Comparison of ENCODE assay signal across 9 cellular contexts in genomic region chr22:30327864-30328345, GRCh38. TPM values are rescaled to one million over a fixed set of nuclear protein-coding genes. Genes with fewer than 3 reads are reported as not detected.
DNase-seq lines count a peak whose midpoint lies in the region; ATAC-seq and TF ChIP-seq lines count a peak whose summit lies in the region.
"Had no signal": no experiment of that assay in that cellular context is flagged by ENCODE, and none has a peak within 500 bp of the region (broad histone marks: within the 10 kb centered on the region; RNA-seq: fewer than 3 reads in every experiment).

No MANE protein-coding gene starts in this region.

- H3K4me3 ChIP-seq in DND-41 (ENCODE audit: low read depth in 1 of 2, low read length in 2 of 2) (peak overlapping the region in 1 of 2 experiments; percentile 74; a peak in 1 of 4 replicates), Karpas-422 (ENCODE audit: low read length) (peak overlapping the region; percentile 81)
- peak overlapping the region; percentile 69 for H3K4me3 ChIP-seq in naive thymus-derived CD4-positive, alpha-beta T cell (ENCODE audit: low read length)

- CTCF ChIA-PET in naive thymus-derived CD4-positive, alpha-beta T cell (lab: Charles Lee): interaction anchor here (1.1 to 8.1 kb wide), 3 partner anchors 14 to 59 kb away, joined by 3 to 78 read pairs (median 4); partner anchors contain the start of genes CASTOR1 and RNF215

- H3K4me1 ChIP-seq in DND-41 (ENCODE audit: insufficient read depth, low read length) (peaks cover 44% of the 10 kb centered on the region), Karpas-422 (ENCODE audit: low read length) (peaks cover 30% of the 10 kb centered on the region)
- peaks cover 32 to 38% of the 10 kb centered on the region in 2 donors for H3K4me1 ChIP-seq in naive thymus-derived CD4-positive, alpha-beta T cell (ENCODE audit: control insufficient read depth in 2 of 2, insufficient read depth in 2 of 2, low read length in 2 of 2)

- TF ChIP-seq CTCF in DND-41 (IDR thresholded peaks at IDR 0.05; ENCODE audit: borderline replicate concordance, extremely low read depth, low read length, poor library complexity, severe bottlenecking) (no peak), CD14-positive monocyte (IDR thresholded peaks at IDR 0.05) (no peak)

- H2AFZ ChIP-seq in DND-41 (ENCODE audit: low read depth, low read length) (no peak overlapping the region), Karpas-422 (ENCODE audit: low read length) (no peak overlapping the region)

- H3K9ac ChIP-seq in DND-41 (ENCODE audit: low read depth, low read length) (peak overlapping the region; percentile 59), Karpas-422 (ENCODE audit: low read length) (peak overlapping the region; percentile 77)

- no peaks in the 10 kb centered on the region for H3K9me3 Mint-ChIP-seq in central memory CD8-positive, alpha-beta T cell
- H3K9me3 Mint-ChIP-seq in naive thymus-derived CD4-positive, alpha-beta T cell: no peaks in the 10 kb centered on the region
- H3K9me3 Mint-ChIP-seq in CD14-positive monocyte: no peaks in the 10 kb centered on the region

- H3K9me2 ChIP-seq in Karpas-422 (replicated peaks; ENCODE audit: insufficient read depth, low read length): no peaks in the 10 kb centered on the region

- H3K36me3 Mint-ChIP-seq in central memory CD8-positive, alpha-beta T cell (ENCODE audit: insufficient read depth): peaks cover 12% of the 10 kb centered on the region
- peaks cover 3 to 35% (median 19%) of the 10 kb centered on the region in 5 donors for H3K36me3 Mint-ChIP-seq in naive thymus-derived CD4-positive, alpha-beta T cell
- peaks cover 29 to 41% of the 10 kb centered on the region in 2 donors for H3K36me3 Mint-ChIP-seq in CD14-positive monocyte

- peak overlapping the region; percentile 90 for H3K27ac Mint-ChIP-seq in central memory CD8-positive, alpha-beta T cell (ENCODE audit: low read depth)
- H3K27ac Mint-ChIP-seq in naive thymus-derived CD4-positive, alpha-beta T cell: peak overlapping the region in 8 of 9 donors; percentile 76 to 92 (median 88)
- H3K27ac Mint-ChIP-seq in CD14-positive monocyte: peak overlapping the region in 3 of 7 donors; percentile 73 to 79 (median 74)

- peak overlapping the region; percentile 92 for H3K4me3 Mint-ChIP-seq in central memory CD8-positive, alpha-beta T cell
- H3K4me3 Mint-ChIP-seq in naive thymus-derived CD4-positive, alpha-beta T cell: peak overlapping the region in 7 of 10 donors; percentile 76 to 96 (median 87)
- H3K4me3 Mint-ChIP-seq in CD14-positive monocyte: no peak overlapping the region

- intact Hi-C loops in naive thymus-derived CD4-positive, alpha-beta T cell (cut with micrococcal nuclease): loop anchor here (1.0 to 2.0 kb wide), 8 partner anchors 9 to 62 kb away; partner anchors contain the start of genes OSM (in 2 of the 2), SF3A1 (in 2 of the 2), CASTOR1 (in 1 of the 2) and RNF215 (in 1 of the 2)
- intact Hi-C loops in CD14-positive monocyte (cut with micrococcal nuclease): loop anchor here (5.0 kb wide), 2 partner anchors 36 to 41 kb away; partner anchors contain the start of gene CASTOR1 (in 1 of the 2)

- ATAC-seq in DND-41 (ENCODE audit: insufficient read depth, low read depth): no peak
- ATAC-seq in central memory CD8-positive, alpha-beta T cell (replicated peaks; ENCODE audit: extremely low read depth, poor library complexity, severe bottlenecking): no peak
- ATAC-seq in naive thymus-derived CD4-positive, alpha-beta T cell: no peak
- no peak for ATAC-seq in HG03135 (IDR thresholded peaks at IDR 0.05; ENCODE audit: unreplicated experiment)

- H3K79me2 ChIP-seq in DND-41 (ENCODE audit: insufficient read depth, low read length) (peaks cover 38% of the 10 kb centered on the region), Karpas-422 (ENCODE audit: low read length) (peaks cover 25% of the 10 kb centered on the region)

- H3K27me3 ChIP-seq in DND-41 (ENCODE audit: insufficient read depth, low read length, poor library complexity): no peaks in the 10 kb centered on the region
- no peaks in the 10 kb centered on the region for H3K27me3 ChIP-seq in Karpas-422 (ENCODE audit: low read length)
- H3K27me3 ChIP-seq in naive thymus-derived CD4-positive, alpha-beta T cell (ENCODE audit: control insufficient read depth in 2 of 2, insufficient read depth in 2 of 2, low read length in 2 of 2): no peaks in the 10 kb centered on the region

- H4K20me1 ChIP-seq in DND-41 (ENCODE audit: insufficient read depth, low read length) (peaks cover 22% of the 10 kb centered on the region), Karpas-422 (ENCODE audit: insufficient read depth, low read depth, low read length) (peaks cover 4% of the 10 kb centered on the region; the same call in 1 of the 2 replicates)

- H3K4me2 ChIP-seq in DND-41 (ENCODE audit: insufficient read depth, low read length) (peak overlapping the region; percentile 92; the same call in 1 of the 2 replicates), Karpas-422 (ENCODE audit: low read depth, low read length, poor library complexity, severe bottlenecking) (peak overlapping the region; percentile 93)

- H3K4me1 Mint-ChIP-seq in central memory CD8-positive, alpha-beta T cell: peaks cover 43% of the 10 kb centered on the region
- peaks cover 33 to 51% (median 44%) of the 10 kb centered on the region in 7 donors for H3K4me1 Mint-ChIP-seq in naive thymus-derived CD4-positive, alpha-beta T cell
- peaks cover 41% of the 10 kb centered on the region for H3K4me1 Mint-ChIP-seq in CD14-positive monocyte

- no peaks in the 10 kb centered on the region for H3K9me3 ChIP-seq in DND-41 (ENCODE audit: insufficient read depth, low read length, severe bottlenecking)
- no peaks in the 10 kb centered on the region for H3K9me3 ChIP-seq in Karpas-422 (ENCODE audit: low read length)
- H3K9me3 ChIP-seq in naive thymus-derived CD4-positive, alpha-beta T cell (ENCODE audit: control insufficient read depth in 2 of 3, low read length in 3 of 3): no peaks in the 10 kb centered on the region

- no peaks in the 10 kb centered on the region for H3K27me3 Mint-ChIP-seq in central memory CD8-positive, alpha-beta T cell
- H3K27me3 Mint-ChIP-seq in naive thymus-derived CD4-positive, alpha-beta T cell: no peaks in the 10 kb centered on the region
- no peaks in the 10 kb centered on the region for H3K27me3 Mint-ChIP-seq in CD14-positive monocyte (ENCODE audit: low read depth in 3 of 3)

- peaks cover 42% of the 10 kb centered on the region for H3K36me3 ChIP-seq in DND-41 (ENCODE audit: insufficient read depth, low read length)
- H3K36me3 ChIP-seq in Karpas-422 (ENCODE audit: insufficient read depth, low read length): peaks cover 10% of the 10 kb centered on the region
- H3K36me3 ChIP-seq in naive thymus-derived CD4-positive, alpha-beta T cell (ENCODE audit: control insufficient read depth in 2 of 3, insufficient read depth in 3 of 3, low read length in 3 of 3): peaks cover 0 to 30% (median 0%) of the 10 kb centered on the region in 3 experiments

- POLR2A ChIA-PET in naive thymus-derived CD4-positive, alpha-beta T cell (lab: Charles Lee): interaction anchor here (0.7 to 48.9 kb wide), 6 partner anchors 9 to 99 kb away, joined by 3 to 1265 read pairs (median 3); partner anchors contain the start of genes CASTOR1, CCDC157 and SF3A1

- no peak overlapping the region for H3K27ac ChIP-seq in DND-41 (ENCODE audit: low read length)
- H3K27ac ChIP-seq in Karpas-422 (ENCODE audit: low read length): peak overlapping the region; percentile 62
- peak overlapping the region; percentile 78 for H3K27ac ChIP-seq in naive thymus-derived CD4-positive, alpha-beta T cell (ENCODE audit: low read depth, low read length)

- DNase-seq in DND-41: no peak
- DNase-seq in Karpas-422: no peak
- no peak for DNase-seq in central memory CD8-positive, alpha-beta T cell (ENCODE audit: low spot score in 2 of 2)
- DNase-seq in naive thymus-derived CD4-positive, alpha-beta T cell: no peak
- no peak for DNase-seq in cortex of kidney (lab: John Stamatoyannopoulos, UW)
- no peak for DNase-seq in inferior parietal cortex (ENCODE audit: extremely low spot score)
- no peak for DNase-seq in CD14-positive monocyte (ENCODE audit: low spot score)
- DNase-seq: retina had no signal

RNA-seq across cellular contexts. Expression of gene TBC1D10A, which starts 1.2 kb away (rescaled TPM):
- 7.6 and 16.9 TPM in 2 replicates for total RNA-seq in Karpas-422 (2014; rRNA removed; shearing (Covaris generic); ENCODE audit: low replicate concordance)
- 10 to 100 TPM; 47.2 to 73.8 (median 70.9) TPM for total RNA-seq in naive thymus-derived CD4-positive, alpha-beta T cell
- 10 to 100 TPM; 62.6 to 84.7 TPM for polyA plus RNA-seq in naive thymus-derived CD4-positive, alpha-beta T cell
- 10 to 100 TPM; 13.4 to 21.8 TPM for polyA plus RNA-seq in CD14-positive monocyte

RNA-seq across cellular contexts. Expression of gene SF3A1, which starts 28.8 kb away (rescaled TPM):
- total RNA-seq in Karpas-422 (2014; rRNA removed; shearing (Covaris generic); ENCODE audit: low replicate concordance): 79.0 and 111 TPM in 2 replicates
- 100 to 1,000 TPM; 267 to 341 (median 284) TPM for total RNA-seq in naive thymus-derived CD4-positive, alpha-beta T cell
- 100 to 1,000 TPM in 1 of 2 donors, 10 to 100 TPM in 1; 83.2 to 115 TPM for polyA plus RNA-seq in naive thymus-derived CD4-positive, alpha-beta T cell
- 10 to 100 TPM; 34.7 to 52.1 TPM for polyA plus RNA-seq in CD14-positive monocyte

RNA-seq across cellular contexts. Expression of gene CCDC157, which starts 28.9 kb away (rescaled TPM):
- total RNA-seq in Karpas-422 (2014; rRNA removed; shearing (Covaris generic); ENCODE audit: low replicate concordance): 0.69 and 0.82 TPM in 2 replicates
- 1 to 10 TPM; 1.8 to 6.9 (median 3.2) TPM for total RNA-seq in naive thymus-derived CD4-positive, alpha-beta T cell
- polyA plus RNA-seq in naive thymus-derived CD4-positive, alpha-beta T cell: 1 to 10 TPM; 1.4 to 2.1 TPM
- under 1 TPM; 0.50 to 0.54 TPM for polyA plus RNA-seq in CD14-positive monocyte

RNA-seq across cellular contexts. Expression of gene CASTOR1, which starts 38.6 kb away (rescaled TPM):
- total RNA-seq in Karpas-422 (2014; rRNA removed; shearing (Covaris generic); ENCODE audit: low replicate concordance): 3.2 and 8.4 TPM in 2 replicates
- 10 to 100 TPM; 12.4 to 21.3 (median 17.9) TPM for total RNA-seq in naive thymus-derived CD4-positive, alpha-beta T cell
- polyA plus RNA-seq in naive thymus-derived CD4-positive, alpha-beta T cell: 10 to 100 TPM; 19.0 to 43.0 TPM
- polyA plus RNA-seq in CD14-positive monocyte: 1 to 10 TPM; 6.4 to 6.5 TPM

RNA-seq across cellular contexts. Expression of gene RNF215, which starts 59.3 kb away (rescaled TPM):
- 4.0 and 16.9 TPM in 2 replicates for total RNA-seq in Karpas-422 (2014; rRNA removed; shearing (Covaris generic); ENCODE audit: low replicate concordance)
- total RNA-seq in naive thymus-derived CD4-positive, alpha-beta T cell: 10 to 100 TPM in 1 of 5 experiments, 1 to 10 TPM in 4; 4.3 to 10.8 (median 5.3) TPM
- polyA plus RNA-seq in naive thymus-derived CD4-positive, alpha-beta T cell: 1 to 10 TPM in 1 of 2 donors, under 1 TPM in 1; 0.08 to 1.1 TPM
- polyA plus RNA-seq in CD14-positive monocyte: under 1 TPM; 0.26 to 0.42 TPM

Comparison
In these comparisons a context has a peak if more than half of its experiments do, and no peak if none do; other contexts are left out.
1. H3K4me3 Mint-ChIP-seq: peak in central memory CD8-positive, alpha-beta T cell (single experiment) and naive thymus-derived CD4-positive, alpha-beta T cell (7 of 10); none in CD14-positive monocyte (0 of 2).